25 cellular contexts compared by ENCODE assay signal in the genomic region with DNA sequence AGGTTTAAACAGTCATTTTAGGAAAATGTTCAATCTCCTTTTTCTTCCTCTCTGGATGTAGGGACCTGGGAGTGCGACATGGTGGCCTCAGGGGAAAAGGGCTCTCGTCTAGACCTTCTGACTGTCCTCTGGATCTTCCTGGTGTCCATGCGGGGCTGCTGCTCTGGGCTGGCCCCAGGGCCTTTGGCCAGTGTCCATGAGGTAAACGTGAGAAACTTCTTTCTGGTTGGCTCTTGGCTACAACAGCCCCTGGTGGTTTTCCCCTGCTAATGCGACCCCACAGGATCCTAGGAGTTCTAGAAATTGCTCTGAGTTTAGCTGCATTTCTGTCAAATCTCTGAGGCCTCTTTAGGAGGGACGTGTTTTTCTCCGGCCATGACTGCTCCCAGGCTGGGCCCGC.
DNase-seq lines count a peak whose midpoint lies in the region; ATAC-seq and TF ChIP-seq lines count a peak whose summit lies in the region.
"Had no signal": no experiment of that assay in that cellular context is flagged by ENCODE, and none has a peak within 500 bp of the region (broad histone marks: within the 10 kb centered on the region; RNA-seq: fewer than 3 reads in every experiment).

No MANE protein-coding gene starts in this region.

- ATAC-seq in RWPE2 (ENCODE audit: low read depth) (0 out of 3 replicates have a peak, but pooled peaks have one; percentile 29), GM21619 (IDR thresholded peaks at IDR 0.05; ENCODE audit: unreplicated experiment) (no peak), HG02884 (IDR thresholded peaks at IDR 0.05; ENCODE audit: unreplicated experiment) (no peak), HG02678 (IDR thresholded peaks at IDR 0.05; ENCODE audit: unreplicated experiment) (no peak)

- H3K4me1 ChIP-seq in RWPE2 (ENCODE audit: insufficient read depth, poor library complexity, severe bottlenecking) = no peaks in the 10 kb centered on the region

- no peak for DNase-seq in RWPE2 (ENCODE audit: low spot score)
- peak; percentile 6 for DNase-seq in endothelial cell (ENCODE audit: low spot score)
- DNase-seq in myocyte (ENCODE audit: low read depth) = peak; percentile 24
- no peak for DNase-seq in HPDE6-E6E7 (ENCODE audit: extremely low spot score)
- DNase-seq: activated CD4-positive, alpha-beta T cell treated with anti-CD3 and anti-CD28 coated beads, Interleukin-2, amount 50 U/mL, for 1 hour; activated gamma-delta T cell; CD4-positive, alpha-beta memory T cell; central memory CD4-positive, alpha-beta T cell; DMS79 treated with DMSO at 0.1 percent for 48 hours; effector CD4-positive, alpha-beta T cell; head of caudate nucleus; KG1; naive B cell; NCI-H2081; NCI-H446 treated with DMSO at 0.1 percent for 48 hours; NK-92 treated with Interleukin-12 subunit alpha and Interleukin-12 subunit beta, amount 100 ng/mL, for 24 hours; ovary; RPMI8226; stimulated activated CD4-positive, alpha-beta T cell treated with anti-CD3 and anti-CD28 coated beads, Interleukin-1b, Interleukin-23, amount 100 ng/mL, for 48 hours; stimulated activated naive CD4-positive, alpha-beta T cell; SW 1271 had no signal

- no peaks in the 10 kb centered on the region for H3K27me3 ChIP-seq in RWPE2 (ENCODE audit: insufficient read depth, poor library complexity, severe bottlenecking)
- H3K27me3 ChIP-seq: ovary had no signal

- H3K9me3 ChIP-seq in RWPE2 (ENCODE audit: severe bottlenecking) = no peaks in the 10 kb centered on the region
- H3K9me3 ChIP-seq: ovary had no signal

- no peak overlapping the region for H3K4me3 ChIP-seq in RWPE2 (ENCODE audit: severe bottlenecking)
- H3K4me3 ChIP-seq: ovary had no signal

- TF ChIP-seq CTCF in GM12873 (IDR thresholded peaks at IDR 0.05; ENCODE audit: insufficient read depth, low read depth, low read length, missing control alignments) (peak; percentile 4), RWPE2 (IDR thresholded peaks at IDR 0.05; ENCODE audit: poor library complexity, severe bottlenecking) (no peak), endothelial cell (IDR thresholded peaks at IDR 0.05; ENCODE audit: unreplicated experiment) (peak; percentile 17)

- peaks cover 3% of the 10 kb centered on the region for H3K27me3 Mint-ChIP-seq in endothelial cell (ENCODE audit: unreplicated experiment)
- H3K27me3 Mint-ChIP-seq: CD4-positive, alpha-beta memory T cell; naive B cell had no signal

- no peak overlapping the region for H3K27ac Mint-ChIP-seq in endothelial cell (ENCODE audit: unreplicated experiment)
- H3K27ac Mint-ChIP-seq: CD4-positive, alpha-beta memory T cell had no signal

- H3K36me3 ChIP-seq in RWPE2 (ENCODE audit: low read depth) = no peaks in the 10 kb centered on the region
- H3K36me3 ChIP-seq: ovary had no signal

- H3K4me3 Mint-ChIP-seq in endothelial cell (ENCODE audit: unreplicated experiment) = no peak overlapping the region
- H3K4me3 Mint-ChIP-seq: CD4-positive, alpha-beta memory T cell; naive B cell had no signal

- H3K36me3 Mint-ChIP-seq in endothelial cell (ENCODE audit: low read depth, unreplicated experiment) = no peaks in the 10 kb centered on the region
- H3K36me3 Mint-ChIP-seq: CD4-positive, alpha-beta memory T cell; naive B cell had no signal

- H3K4me1 Mint-ChIP-seq in endothelial cell (ENCODE audit: unreplicated experiment) = no peaks in the 10 kb centered on the region
- H3K4me1 Mint-ChIP-seq: CD4-positive, alpha-beta memory T cell had no signal

- H3K9me3 Mint-ChIP-seq in endothelial cell (ENCODE audit: unreplicated experiment) = no peaks in the 10 kb centered on the region
- H3K9me3 Mint-ChIP-seq: CD4-positive, alpha-beta memory T cell had no signal

- no peak overlapping the region for H3K27ac ChIP-seq in RWPE2 (ENCODE audit: poor library complexity, severe bottlenecking)
- H3K27ac ChIP-seq: ovary had no signal

Comparison
In these comparisons a context has a peak if more than half of its experiments do, and no peak if none do; other contexts are left out.
1. DNase-seq: peak in endothelial cell (single experiment) and myocyte (single experiment); none in RWPE2 (single experiment) and HPDE6-E6E7 (single experiment).